8 cellular contexts compared by ENCODE assay signal in genomic region chr1:205229399-205229861, GRCh38. TPM values are rescaled to one million over a fixed set of nuclear protein-coding genes. Genes with fewer than 3 reads are reported as not detected.
DNase-seq lines count a peak whose midpoint lies in the region; ATAC-seq and TF ChIP-seq lines count a peak whose summit lies in the region.

No MANE protein-coding gene starts in this region.

- ATAC-seq in HG02571 (IDR thresholded peaks at IDR 0.05; ENCODE audit: unreplicated experiment) (no peak), HG02970 (IDR thresholded peaks at IDR 0.05; ENCODE audit: low FRiP score, unreplicated experiment) (no peak)

- no peaks in the 10 kb centered on the region for H4K20me1 ChIP-seq in hepatocyte (ENCODE audit: insufficient read depth, poor library complexity, severe bottlenecking)

- TF ChIP-seq CTCF in GM06990 (IDR thresholded peaks at IDR 0.05; ENCODE audit: insufficient read depth, low read length, poor library complexity, severe bottlenecking) (peak; percentile 39), hepatocyte (IDR thresholded peaks at IDR 0.05; ENCODE audit: poor library complexity) (peak; percentile 39)

- WGBS in hepatocyte (ENCODE audit: low lambda C conversion rate, missing lambda C conversion rate) = 14% methylated on average over 8 of the region's 15 CpGs

- H3K9me3 ChIP-seq in hepatocyte (ENCODE audit: low read depth) = no peaks in the 10 kb centered on the region

- H3K27me3 ChIP-seq in GM06990 (replicated peaks; ENCODE audit: control insufficient read depth, insufficient read depth, low read length) (no peaks in the 10 kb centered on the region), hepatocyte (peaks cover 11% of the 10 kb centered on the region)

- H3K27ac ChIP-seq in hepatocyte = no peak overlapping the region

- peaks cover 5% of the 10 kb centered on the region for H3K4me1 ChIP-seq in hepatocyte (ENCODE audit: insufficient read depth)

- DNase-seq in GM06990 (ENCODE audit: extremely low read depth, insufficient read length) (peak; percentile 63), NCI-H1436 (lab: John Stamatoyannopoulos, UW) (peak; percentile 86), T-helper 1 cell (peak; percentile 22 to 85 (median 52)), anterior cingulate cortex (lab: John Stamatoyannopoulos, UW) (peak in 50 of 58 donors; percentile 30 to 85 (median 67)), hepatocyte (ENCODE audit: low spot score) (peak; percentile 73), retina (peak; percentile 63)

- H3K9me2 ChIP-seq in hepatocyte (replicated peaks; ENCODE audit: insufficient read depth) = no peaks in the 10 kb centered on the region

- peak overlapping the region; percentile 91 for H3K4me2 ChIP-seq in hepatocyte

- H3K36me3 ChIP-seq in GM06990 (ENCODE audit: control insufficient read depth, insufficient read depth, low read length) (no peaks in the 10 kb centered on the region), hepatocyte (replicated peaks; ENCODE audit: insufficient read depth, low read depth) (no peaks in the 10 kb centered on the region)

- no peaks in the 10 kb centered on the region for H3K79me2 ChIP-seq in hepatocyte

- H2AFZ ChIP-seq in hepatocyte = peak overlapping the region; percentile 59

- H3K4me3 ChIP-seq in GM06990 (replicated peaks; ENCODE audit: low read depth, low read length) (peak overlapping the region; percentile 63), hepatocyte (no peak overlapping the region)

RNA-seq across cellular contexts. Expression of gene TMCC2, which starts 1.7 kb away (rescaled TPM):
- 2.4 and 2.5 TPM in 2 replicates for total RNA-seq in hepatocyte
- 1.7 and 2.9 TPM in 2 replicates for polyA plus RNA-seq in hepatocyte

RNA-seq across cellular contexts. Expression of gene DSTYK, which starts 17.9 kb away (rescaled TPM):
- total RNA-seq in hepatocyte = 8.5 and 11.0 TPM in 2 replicates
- 7.7 and 8.4 TPM in 2 replicates for polyA plus RNA-seq in hepatocyte
